Comparison of ENCODE assay signal across 8 cellular contexts in genomic region chr1:3069491-3070303, GRCh38. TPM values are rescaled to one million over a fixed set of nuclear protein-coding genes. Genes with fewer than 3 reads are reported as not detected.
DNase-seq lines count a peak whose midpoint lies in the region; TF ChIP-seq lines count a peak whose summit lies in the region.

No MANE protein-coding gene starts in this region.

- H3K4me1 ChIP-seq in neuronal stem cell (ENCODE audit: control insufficient read depth in 2 of 2, insufficient read depth in 1 of 2, low read depth in 1 of 2, low read length in 2 of 2) = peaks cover 0 to 34% of the 10 kb centered on the region in 2 donors

- H3K27ac ChIP-seq in neuronal stem cell (replicated peaks; ENCODE audit: low read length) = no peak overlapping the region

- H2BK12ac ChIP-seq in neuronal stem cell (ENCODE audit: low read length) = no peak overlapping the region

- no peaks in the 10 kb centered on the region for H3K9me3 Mint-ChIP-seq in activated naive CD4-positive, alpha-beta T cell treated with anti-CD3 and anti-CD28 coated beads, Interleukin-2, amount 50 U/mL, for 24 hours

- no peak overlapping the region for H4K91ac ChIP-seq in neuronal stem cell (ENCODE audit: low read depth, low read length, poor library complexity)

- no peak overlapping the region for H3K4ac ChIP-seq in neuronal stem cell (ENCODE audit: low read length)

- H3K4me3 ChIP-seq in WI38 (ENCODE audit: low read depth, low read length) (peak overlapping the region; percentile 57), neuronal stem cell (ENCODE audit: low read length in 2 of 2) (peak overlapping the region; percentile 13 to 88)

- peaks cover 28% of the 10 kb centered on the region for H3K79me1 ChIP-seq in neuronal stem cell (ENCODE audit: low read depth, low read length)

- peak overlapping the region; percentile 93 for H3K4me2 ChIP-seq in neuronal stem cell (ENCODE audit: insufficient read depth, low read length, poor library complexity, severe bottlenecking)

- no peak overlapping the region for H3K23ac ChIP-seq in neuronal stem cell (ENCODE audit: low read depth, low read length, poor library complexity)

- H3K9ac ChIP-seq in neuronal stem cell (ENCODE audit: low read depth, low read length, poor library complexity) = peak overlapping the region; percentile 80

- H4K8ac ChIP-seq in neuronal stem cell (ENCODE audit: low read depth, low read length) = no peak overlapping the region

- WGBS in neuronal stem cell (ENCODE audit: extremely low coverage in 2 of 2, insufficient read length in 2 of 2, insufficient replicate concordance in 1 of 2), 2 donors = no CpG with 5 or more reads among the region's 91 CpGs

- no peak overlapping the region for H3K27ac Mint-ChIP-seq in activated naive CD4-positive, alpha-beta T cell treated with anti-CD3 and anti-CD28 coated beads, Interleukin-2, amount 50 U/mL, for 24 hours

- peaks cover 46 to 91% (median 83%) of the 10 kb centered on the region in 3 experiments for H3K27me3 ChIP-seq in neuronal stem cell (ENCODE audit: control insufficient read depth in 3 of 3, insufficient read depth in 3 of 3, low read depth in 1 of 3, low read length in 3 of 3)

- H2BK15ac ChIP-seq in neuronal stem cell (ENCODE audit: low read length) = no peak overlapping the region

- H3K14ac ChIP-seq in neuronal stem cell (ENCODE audit: low read length) = peak overlapping the region; percentile 14

- H3K9me3 ChIP-seq in neuronal stem cell (replicated peaks in 1 of 2; ENCODE audit: control insufficient read depth in 2 of 2, insufficient read depth in 1 of 2, low read depth in 1 of 2, low read length in 2 of 2) = peaks cover 0 to 3% of the 10 kb centered on the region in 2 donors

- TF ChIP-seq CTCF in WI38 (IDR thresholded peaks at IDR 0.05; ENCODE audit: low read depth, low read length) (no peak), GM13976 (IDR thresholded peaks at IDR 0.05; ENCODE audit: borderline replicate concordance, control extremely low read depth, extremely low read depth, insufficient read depth, missing control alignments) (no peak)

- DNase-seq in activated naive CD4-positive, alpha-beta T cell treated with anti-CD3 and anti-CD28 coated beads, Interleukin-2, amount 50 U/mL, for 16 hours = no peak
- DNase-seq in globus pallidus (ENCODE audit: low spot score) (peak; percentile 53), neuronal stem cell (ENCODE audit: low spot score) (no peak), HPDE6-E6E7 (ENCODE audit: extremely low spot score) (no peak), GM13976 (ENCODE audit: low spot score) (no peak), middle frontal gyrus (ENCODE audit: extremely low spot score, low spot score) (no peak)

- H3K4me1 Mint-ChIP-seq in activated naive CD4-positive, alpha-beta T cell treated with anti-CD3 and anti-CD28 coated beads, Interleukin-2, amount 50 U/mL, for 24 hours = peaks cover 3% of the 10 kb centered on the region

- peak overlapping the region; percentile 98 for H2BK120ac ChIP-seq in neuronal stem cell (ENCODE audit: low read depth, low read length)

- H3K27me3 Mint-ChIP-seq in activated naive CD4-positive, alpha-beta T cell treated with anti-CD3 and anti-CD28 coated beads, Interleukin-2, amount 50 U/mL, for 24 hours = peaks cover 11% of the 10 kb centered on the region

- in situ Hi-C loops in GM13976 (cut with MboI; ENCODE audit: low sequenced_read_pairs, unreplicated experiment) = no loop called here

- H3K18ac ChIP-seq in neuronal stem cell (ENCODE audit: low read length) = peak overlapping the region; percentile 96

- peak overlapping the region; percentile 78 for H2AFZ ChIP-seq in neuronal stem cell (ENCODE audit: low read length)

- H2AK5ac ChIP-seq in neuronal stem cell (ENCODE audit: low read depth, low read length) = peak overlapping the region; percentile 98

- H3K36me3 ChIP-seq in neuronal stem cell (replicated peaks in 1 of 2; ENCODE audit: control insufficient read depth in 2 of 2, insufficient read depth in 2 of 2, low read length in 2 of 2) = no peaks in the 10 kb centered on the region

- no peaks in the 10 kb centered on the region for H3K36me3 Mint-ChIP-seq in activated naive CD4-positive, alpha-beta T cell treated with anti-CD3 and anti-CD28 coated beads, Interleukin-2, amount 50 U/mL, for 24 hours

- H2BK5ac ChIP-seq in neuronal stem cell (ENCODE audit: low read length) = peak overlapping the region; percentile 59

- H3K4me3 Mint-ChIP-seq in activated naive CD4-positive, alpha-beta T cell treated with anti-CD3 and anti-CD28 coated beads, Interleukin-2, amount 50 U/mL, for 24 hours = peak overlapping the region; percentile 15

RNA-seq across cellular contexts. Expression of gene PRDM16, which starts 0.7 kb away (rescaled TPM):
- polyA plus RNA-seq in neuronal stem cell (2013, experiment 1 of 2) = 7.9 TPM
- polyA plus RNA-seq in neuronal stem cell (2013, experiment 2 of 2) = 7.6 TPM

RNA-seq across cellular contexts. Expression of gene ACTRT2, which starts 48.4 kb away (rescaled TPM):
- 0.29 TPM for polyA plus RNA-seq in neuronal stem cell (2013, experiment 1 of 2)
- 0.29 TPM for polyA plus RNA-seq in neuronal stem cell (2013, experiment 2 of 2)
